Comparison of ENCODE assay signal across 11 cellular contexts in the genomic region with DNA sequence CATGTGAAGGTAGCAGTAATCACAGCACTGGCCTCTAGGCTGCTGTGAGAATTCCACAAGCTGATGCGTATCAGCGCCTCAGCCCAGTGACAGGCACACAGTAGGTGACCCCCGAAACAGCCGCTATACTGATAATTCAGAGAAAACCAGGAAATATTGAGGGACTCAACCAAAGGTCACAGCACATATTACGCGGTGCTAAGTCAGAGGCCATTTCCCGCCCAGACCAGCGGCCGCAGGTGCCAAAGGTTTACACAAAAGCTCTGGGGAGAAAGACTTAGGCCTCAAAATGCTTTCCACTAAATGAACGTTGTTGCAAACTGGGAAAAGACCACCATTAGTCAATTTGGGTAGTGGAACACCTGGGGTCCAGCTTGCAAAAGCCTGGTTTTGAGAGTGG.
"Had no signal": no experiment of that assay in that cellular context is flagged by ENCODE, and none has a peak within 500 bp of the region (broad histone marks: within the 10 kb centered on the region; RNA-seq: fewer than 3 reads in every experiment).

No MANE protein-coding gene starts in this region.

- H3K9me3 Mint-ChIP-seq: activated T-helper 1 cell treated with anti-CD3 and anti-CD28 coated beads, Interleukin-12 subunit alpha, Interleukin-12 subunit beta, Interleukin-2, Interleukin-4 antibody, amounts not matched to agents 30 ng/mL and 10 ng/mL and 1 ng/mL, durations not matched to agents 14 hours and 24 hours and 36 hours had no signal

- H3K4me1 ChIP-seq: psoas muscle had no signal

- H3K4me3 ChIP-seq: heart right ventricle, psoas muscle had no signal

- H3K27ac ChIP-seq: heart right ventricle, psoas muscle had no signal

- H3K36me3 ChIP-seq: heart right ventricle had no signal

- ATAC-seq: heart right ventricle, left ventricle myocardium superior, psoas muscle, sciatic nerve had no signal

- DNase-seq: activated CD4-positive, alpha-beta T cell treated with anti-CD3 and anti-CD28 coated beads, Interleukin-2, amount 50 U/mL, for 4 hours; activated CD8-positive, alpha-beta memory T cell treated with anti-CD3 and anti-CD28 coated beads, Interleukin-2, amount 50 U/mL, for 4 hours; heart right ventricle; left ventricle myocardium superior; psoas muscle; trophoblast cell had no signal

- H3K9me3 ChIP-seq: heart right ventricle, psoas muscle had no signal

- FAIRE-seq: colon, frontal cortex, kidney had no signal

- H3K27ac Mint-ChIP-seq: activated T-helper 1 cell treated with anti-CD3 and anti-CD28 coated beads, Interleukin-12 subunit alpha, Interleukin-12 subunit beta, Interleukin-2, Interleukin-4 antibody, amounts not matched to agents 30 ng/mL and 10 ng/mL and 1 ng/mL, durations not matched to agents 14 hours and 24 hours and 36 hours had no signal
